1 cellular context compared by ENCODE assay signal in genomic region chr11:32829680-32830412, GRCh38.
TF ChIP-seq lines count a peak whose summit lies in the region.

PRRG4 (plus strand) TSS chr11:32829927; CDS start chr11:32830530, 603 bp downstream.

TF ChIP-seq in WTC11, 78 proteins besides CTCF, POLR2A, EP300 and RAD21 (continued from another document):
- TF ChIP-seq ARID4B (CRISPR knock-in tag; IDR thresholded peaks at IDR 0.05; ENCODE audit: borderline replicate concordance) = peak; percentile 21; the same call in 1 of the 2 replicates
- TF ChIP-seq ZNF423 (CRISPR knock-in tag; IDR thresholded peaks at IDR 0.05) = peak; percentile 86
- TF ChIP-seq FOXP1 (CRISPR knock-in tag; IDR thresholded peaks at IDR 0.05; ENCODE audit: borderline replicate concordance) = peak; percentile 66
- 0 out of 2 replicates have a peak, but pooled peaks have one; percentile 42 for TF ChIP-seq TEAD1 (CRISPR knock-in tag; IDR thresholded peaks at IDR 0.05)
- TF ChIP-seq RELA (CRISPR knock-in tag; IDR thresholded peaks at IDR 0.05; ENCODE audit: borderline replicate concordance) = peak; percentile 78; the same call in 1 of the 2 replicates
- 0 out of 2 replicates have a peak, but pooled peaks have one; percentile 58 for TF ChIP-seq AFF4 (CRISPR knock-in tag; IDR thresholded peaks at IDR 0.05; ENCODE audit: borderline replicate concordance)
- 0 out of 2 replicates have a peak, but pooled peaks have one; percentile 51 for TF ChIP-seq ETV6 (CRISPR knock-in tag; IDR thresholded peaks at IDR 0.05)
- no peak for TF ChIP-seq STAT6 (CRISPR knock-in tag; conservative IDR thresholded peaks at IDR 0.05; ENCODE audit: low read depth)
- no peak for TF ChIP-seq JAZF1 (CRISPR knock-in tag; IDR thresholded peaks at IDR 0.05)
- no peak for TF ChIP-seq NFE2L1 (CRISPR knock-in tag; IDR thresholded peaks at IDR 0.05)
- TF ChIP-seq MAX (CRISPR knock-in tag; IDR thresholded peaks at IDR 0.05) = peak; percentile 84
- 0 out of 2 replicates have a peak, but pooled peaks have one; percentile 44 for TF ChIP-seq JUN (CRISPR knock-in tag; IDR thresholded peaks at IDR 0.05)
- no peak for TF ChIP-seq OVOL2 (CRISPR knock-in tag; IDR thresholded peaks at IDR 0.05; ENCODE audit: borderline replicate concordance)
- 0 out of 2 replicates have a peak, but pooled peaks have one; percentile 31 for TF ChIP-seq ZNF416 (CRISPR knock-in tag; IDR thresholded peaks at IDR 0.05)
TF ChIP-seq in WTC11: peak in this region for 13.
